ENCODE assay signal across 8 cellular contexts in the genomic region with DNA sequence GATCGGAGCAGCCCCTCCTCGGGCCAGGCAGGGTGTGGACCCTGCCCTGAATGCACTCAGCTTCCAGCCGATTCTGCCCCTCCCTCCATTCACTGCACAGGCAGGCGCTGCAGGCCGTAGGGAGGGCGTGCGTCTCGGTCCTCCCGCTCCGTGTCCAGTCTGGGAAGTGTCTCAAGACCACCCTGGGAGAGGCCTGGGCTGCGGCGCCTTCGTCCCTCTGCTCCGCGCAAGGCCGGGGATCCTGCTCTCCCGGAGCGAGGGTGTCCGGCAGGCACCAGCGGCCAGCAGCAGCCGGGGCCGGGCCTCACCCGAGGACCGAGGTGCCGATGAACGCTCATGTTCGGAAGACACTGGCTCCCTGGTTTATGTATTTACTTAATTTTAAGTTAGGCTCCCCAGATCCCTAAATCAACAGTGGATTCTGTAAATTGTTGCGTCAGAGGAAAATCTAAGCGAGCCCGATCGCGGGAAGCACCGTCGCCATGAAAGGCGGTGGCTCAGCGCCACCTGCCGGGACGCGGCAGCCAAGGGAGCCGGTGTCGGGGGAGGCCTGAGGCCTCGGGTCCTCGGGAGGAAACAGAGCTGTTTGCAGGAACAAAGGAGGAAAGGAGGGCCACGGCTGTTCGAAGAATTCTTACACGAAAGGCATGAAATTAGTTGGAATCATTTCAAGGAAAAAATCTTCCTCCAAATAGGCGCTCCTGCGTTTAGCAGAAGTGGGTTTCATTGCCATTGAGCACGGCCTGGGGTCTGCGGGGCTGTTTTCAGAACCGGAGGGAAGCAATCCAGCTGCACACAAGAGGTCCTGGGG.
A peak's percentile ranks its signal among the peaks of the same experiment; 100 is the strongest.
DNase-seq lines count a peak whose midpoint lies in the region; ATAC-seq and TF ChIP-seq lines count a peak whose summit lies in the region.

No MANE protein-coding gene starts in this region.

- ATAC-seq in HG02885 (IDR thresholded peaks at IDR 0.05; ENCODE audit: poor library complexity, unreplicated experiment) (no peak), GM19328 (IDR thresholded peaks at IDR 0.05; ENCODE audit: unreplicated experiment) (no peak)

- no peaks in the 10 kb centered on the region for H3K36me3 ChIP-seq in kidney epithelial cell (ENCODE audit: control insufficient read depth, insufficient read depth, low read length)

- TF ChIP-seq CTCF in kidney epithelial cell (IDR thresholded peaks at IDR 0.05; ENCODE audit: insufficient read depth, low read length, poor library complexity, severe bottlenecking) = peak; percentile 94

- DNase-seq in NCI-H524 (lab: John Stamatoyannopoulos, UW) (peak; percentile 25 to 76), NCI-H524 treated with DMSO at 0.1 percent for 48 hours (lab: John Stamatoyannopoulos, UW) (no peak), NCI-H2196 (lab: John Stamatoyannopoulos, UW; ENCODE audit: unreplicated experiment) (peak; percentile 65), cerebellar cortex (ENCODE audit: low spot score) (peak; percentile 82), kidney epithelial cell (ENCODE audit: low read depth) (no peak)
- DNase-seq in stimulated activated CD8-positive, alpha-beta memory T cell treated with anti-CD3 and anti-CD28 coated beads, Interleukin-4, amount 100 ng/mL, for 48 hours = peak; percentile 31

- peaks cover 7% of the 10 kb centered on the region for H3K27me3 ChIP-seq in kidney epithelial cell (ENCODE audit: control insufficient read depth, insufficient read depth, low read length)

- peak overlapping the region; percentile 30 for H3K4me3 ChIP-seq in kidney epithelial cell (ENCODE audit: low read depth, low read length)

Comparison
In these comparisons a context has a peak if more than half of its experiments do, and no peak if none do; other contexts are left out.
1. DNase-seq: peak in NCI-H524 (2 of 2), NCI-H2196 (single experiment), cerebellar cortex (single experiment) and stimulated activated CD8-positive, alpha-beta memory T cell treated with anti-CD3 and anti-CD28 coated beads, Interleukin-4, amount 100 ng/mL, for 48 hours (single experiment); none in NCI-H524 treated with DMSO at 0.1 percent for 48 hours (single experiment) and kidney epithelial cell (single experiment).